In genomic region chrX:68490644-68491043, GRCh38 we compare ENCODE assay signal across 8 cellular contexts. TPM values are rescaled to one million over a fixed set of nuclear protein-coding genes. Genes with fewer than 3 reads are reported as not detected.
DNase-seq lines count a peak whose midpoint lies in the region; ATAC-seq and TF ChIP-seq lines count a peak whose summit lies in the region.

No MANE protein-coding gene starts in this region.

- H3K36me3 Mint-ChIP-seq in activated T-helper 1 cell treated with anti-CD3 and anti-CD28 coated beads, Interleukin-12 subunit alpha, Interleukin-12 subunit beta, Interleukin-2, Interleukin-4 antibody, amounts not matched to agents 30 ng/mL and 10 ng/mL and 1 ng/mL, durations not matched to agents 14 hours and 24 hours and 36 hours (ENCODE audit: low read depth): no peaks in the 10 kb centered on the region

- H3K4me1 Mint-ChIP-seq in activated T-helper 1 cell treated with anti-CD3 and anti-CD28 coated beads, Interleukin-12 subunit alpha, Interleukin-12 subunit beta, Interleukin-2, Interleukin-4 antibody, amounts not matched to agents 30 ng/mL and 10 ng/mL and 1 ng/mL, durations not matched to agents 14 hours and 24 hours and 36 hours (ENCODE audit: low read depth): no peaks in the 10 kb centered on the region

- H3K4me1 ChIP-seq in foreskin keratinocyte: no peaks in the 10 kb centered on the region

- no peak overlapping the region for H3K27ac Mint-ChIP-seq in activated T-helper 1 cell treated with anti-CD3 and anti-CD28 coated beads, Interleukin-12 subunit alpha, Interleukin-12 subunit beta, Interleukin-2, Interleukin-4 antibody, amounts not matched to agents 30 ng/mL and 10 ng/mL and 1 ng/mL, durations not matched to agents 14 hours and 24 hours and 36 hours

- no peak overlapping the region for H3K27ac ChIP-seq in AG04450 (ENCODE audit: low read depth, low read length)
- no peak overlapping the region for H3K27ac ChIP-seq in foreskin keratinocyte

- no peak for DNase-seq in AG04450 (ENCODE audit: low read depth, low spot score)
- DNase-seq in OCI-M1 (lab: John Stamatoyannopoulos, UW): peak; percentile 65
- peak; percentile 32 to 52 for DNase-seq in foreskin keratinocyte
- no peak for DNase-seq in globus pallidus (ENCODE audit: low spot score)
- no peak for DNase-seq in stimulated activated CD4-positive, alpha-beta T cell treated with anti-CD3 and anti-CD28 coated beads, Interleukin-15, amount 100 ng/mL, for 24 hours
- DNase-seq in activated T-helper 1 cell treated with anti-CD3 and anti-CD28 coated beads, Interleukin-12 subunit alpha, Interleukin-12 subunit beta, Interleukin-2, Interleukin-4 antibody, amounts not matched to agents 30 ng/mL and 10 ng/mL and 1 ng/mL, durations not matched to agents 14 hours and 24 hours and 36 hours (ENCODE audit: low spot score): no peak

- intact Hi-C loops in activated T-helper 1 cell treated with anti-CD3 and anti-CD28 coated beads, Interleukin-12 subunit alpha, Interleukin-12 subunit beta, Interleukin-2, Interleukin-4 antibody, amounts not matched to agents 30 ng/mL and 10 ng/mL and 1 ng/mL, durations not matched to agents 14 hours and 24 hours and 36 hours (cut with micrococcal nuclease): no loop called here

- H3K27me3 Mint-ChIP-seq in activated T-helper 1 cell treated with anti-CD3 and anti-CD28 coated beads, Interleukin-12 subunit alpha, Interleukin-12 subunit beta, Interleukin-2, Interleukin-4 antibody, amounts not matched to agents 30 ng/mL and 10 ng/mL and 1 ng/mL, durations not matched to agents 14 hours and 24 hours and 36 hours (ENCODE audit: insufficient read depth): no peaks in the 10 kb centered on the region

- TF ChIP-seq CTCF in AG04450 (IDR thresholded peaks at IDR 0.05; ENCODE audit: low read depth, low read length) (peak; percentile 39), foreskin keratinocyte (conservative IDR thresholded peaks at IDR 0.05) (peak; percentile 53)

- H3K27me3 ChIP-seq in AG04450 (ENCODE audit: control insufficient read depth, insufficient read depth, low read length) (no peaks in the 10 kb centered on the region), foreskin keratinocyte (no peaks in the 10 kb centered on the region)

- no peaks in the 10 kb centered on the region for H3K9me3 ChIP-seq in AG04450 (ENCODE audit: control insufficient read depth, insufficient read depth, low read length)

- ATAC-seq in GM19397 (IDR thresholded peaks at IDR 0.05; ENCODE audit: unreplicated experiment) (peak; percentile 73), foreskin keratinocyte (peak; percentile 95), GM21390 (IDR thresholded peaks at IDR 0.05; ENCODE audit: unreplicated experiment) (no peak)

- CTCF ChIA-PET in AG04450 (lab: Charles Lee): interaction anchor here (0.7 to 2.4 kb wide), 5 partner anchors 291 to 307 kb away, joined by 3 to 13 read pairs (median 4); no protein-coding TSS in a partner anchor

- no peaks in the 10 kb centered on the region for H3K9me3 Mint-ChIP-seq in activated T-helper 1 cell treated with anti-CD3 and anti-CD28 coated beads, Interleukin-12 subunit alpha, Interleukin-12 subunit beta, Interleukin-2, Interleukin-4 antibody, amounts not matched to agents 30 ng/mL and 10 ng/mL and 1 ng/mL, durations not matched to agents 14 hours and 24 hours and 36 hours

- POLR2A ChIA-PET in AG04450 (lab: Yijun Ruan, JAX): no interaction called here

- no peak overlapping the region for H3K4me3 Mint-ChIP-seq in activated T-helper 1 cell treated with anti-CD3 and anti-CD28 coated beads, Interleukin-12 subunit alpha, Interleukin-12 subunit beta, Interleukin-2, Interleukin-4 antibody, amounts not matched to agents 30 ng/mL and 10 ng/mL and 1 ng/mL, durations not matched to agents 14 hours and 24 hours and 36 hours

- H3K4me3 ChIP-seq in AG04450 (ENCODE audit: low read depth, low read length): no peak overlapping the region

RNA-seq across cellular contexts. Expression of gene YIPF6, which starts 8.2 kb away (rescaled TPM):
- 28.6 and 38.5 TPM in 2 replicates for polyA plus RNA-seq in AG04450 (2011; rRNA removed)
- 12.7 and 15.3 TPM in 2 replicates for polyA minus RNA-seq in AG04450 (2011; rRNA and poly(A)+ RNA removed)
- total RNA-seq in foreskin keratinocyte: 16.9 and 18.1 TPM in 2 replicates
- 6.6 and 7.4 TPM in 2 replicates for polyA plus RNA-seq in foreskin keratinocyte
- total RNA-seq in activated T-helper 1 cell treated with anti-CD3 and anti-CD28 coated beads, Interleukin-12 subunit alpha, Interleukin-12 subunit beta, Interleukin-2, Interleukin-4 antibody, amounts not matched to agents 30 ng/mL and 10 ng/mL and 1 ng/mL, durations not matched to agents 14 hours and 24 hours and 36 hours: 20.5 and 23.6 TPM in 2 replicates

RNA-seq across cellular contexts. Expression of gene OPHN1, which starts 57.3 kb away (rescaled TPM):
- polyA plus RNA-seq in AG04450 (2011; rRNA removed) (5.0 and 6.7 TPM in 2 replicates), foreskin keratinocyte (0.86 and 0.89 TPM in 2 replicates)
- polyA minus RNA-seq in AG04450 (2011; rRNA and poly(A)+ RNA removed): 13.7 and 15.0 TPM in 2 replicates
- total RNA-seq in foreskin keratinocyte: 5.7 and 6.4 TPM in 2 replicates
- total RNA-seq in activated T-helper 1 cell treated with anti-CD3 and anti-CD28 coated beads, Interleukin-12 subunit alpha, Interleukin-12 subunit beta, Interleukin-2, Interleukin-4 antibody, amounts not matched to agents 30 ng/mL and 10 ng/mL and 1 ng/mL, durations not matched to agents 14 hours and 24 hours and 36 hours: 0.03 and 0.05 TPM in 2 replicates

Comparison
In these comparisons a context has a peak if more than half of its experiments do, and no peak if none do; other contexts are left out.
1. DNase-seq: peak in OCI-M1 (single experiment) and foreskin keratinocyte (2 of 2); none in AG04450 (single experiment), globus pallidus (single experiment), stimulated activated CD4-positive, alpha-beta T cell treated with anti-CD3 and anti-CD28 coated beads, Interleukin-15, amount 100 ng/mL, for 24 hours (single experiment) and activated T-helper 1 cell treated with anti-CD3 and anti-CD28 coated beads, Interleukin-12 subunit alpha, Interleukin-12 subunit beta, Interleukin-2, Interleukin-4 antibody, amounts not matched to agents 30 ng/mL and 10 ng/mL and 1 ng/mL, durations not matched to agents 14 hours and 24 hours and 36 hours (single experiment).